Comparison of ENCODE assay signal across 1 cellular context in the genomic region with DNA sequence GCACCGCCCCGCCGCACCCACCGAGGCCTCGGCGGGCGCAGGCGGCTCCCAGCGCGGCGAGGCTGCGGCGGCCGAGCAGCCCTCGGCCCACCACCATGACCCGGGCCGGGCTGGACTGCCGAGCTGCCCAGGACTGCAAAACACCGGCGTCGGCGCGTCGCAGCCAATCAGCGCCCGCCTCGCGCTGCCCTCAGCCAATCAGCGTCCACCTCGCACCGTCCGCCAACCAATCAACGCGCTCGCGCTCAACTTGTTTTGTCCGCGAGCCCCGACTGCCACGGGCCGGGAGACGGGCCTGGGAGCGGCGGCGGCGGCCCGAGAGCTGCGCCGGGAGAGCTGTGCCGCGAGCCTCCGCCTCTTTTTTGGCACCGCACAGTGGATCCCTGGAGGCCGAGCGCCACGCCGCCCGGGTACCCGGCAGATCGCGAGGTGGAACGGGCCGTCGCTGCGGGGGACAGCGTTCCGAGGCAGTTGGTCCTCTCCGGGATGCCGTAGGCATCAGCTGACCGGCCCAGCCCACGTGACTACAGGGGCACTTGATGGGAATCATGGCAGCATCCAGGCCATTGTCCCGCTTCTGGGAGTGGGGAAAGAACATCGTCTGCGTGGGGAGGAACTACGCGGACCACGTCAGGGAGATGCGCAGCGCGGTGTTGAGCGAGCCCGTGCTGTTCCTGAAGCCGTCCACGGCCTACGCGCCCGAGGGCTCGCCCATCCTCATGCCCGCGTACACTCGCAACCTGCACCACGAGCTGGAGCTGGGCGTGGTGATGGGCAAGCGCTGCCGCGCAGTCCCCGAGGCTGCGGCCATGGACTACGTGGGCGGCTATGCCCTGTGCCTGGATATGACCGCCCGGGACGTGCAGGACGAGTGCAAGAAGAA.
TF ChIP-seq lines count a peak whose summit lies in the region.

TSS of gene FAHD1 (plus strand) at position 516 of the 883 bp plus-strand sequence. CDS start at position 549, 33 bp downstream.
TSS of gene HAGH (minus strand) at position 135 of the 883 bp plus-strand sequence. CDS start at position 97, 38 bp downstream.

TF ChIP-seq in HepG2, 621 proteins besides CTCF, POLR2A, EP300 and RAD21 (continued from another document and continues in another):
- TF ChIP-seq ZNF691 (CRISPR knock-in tag; IDR thresholded peaks at IDR 0.05; ENCODE audit: borderline replicate concordance, low read depth) (0 out of 2 replicates have a peak, but pooled peaks have one; percentile 85), RAD51 (IDR thresholded peaks at IDR 0.05; ENCODE audit: borderline replicate concordance) (peak; percentile 98), ZNF496 (CRISPR knock-in tag; IDR thresholded peaks at IDR 0.05; ENCODE audit: insufficient replicate concordance) (no peak), GTF2F1 (IDR thresholded peaks at IDR 0.05; ENCODE audit: low read length) (peak; percentile 77; the same call in 1 of the 2 replicates), EEA1 (CRISPR knock-in tag; IDR thresholded peaks at IDR 0.05; ENCODE audit: borderline replicate concordance) (peak; percentile 96), LRRFIP1 (CRISPR knock-in tag; conservative IDR thresholded peaks at IDR 0.05) (no peak), NFYB (CRISPR knock-in tag; IDR thresholded peaks at IDR 0.05) (peak; percentile 95), TBL1XR1 (IDR thresholded peaks at IDR 0.05; ENCODE audit: borderline replicate concordance, low read length, partially characterized antibody) (peak; percentile 18), IKZF1 (IDR thresholded peaks at IDR 0.05) (no peak), ZNF260 (CRISPR knock-in tag; IDR thresholded peaks at IDR 0.05; ENCODE audit: borderline replicate concordance, low read depth) (no peak), PHF20 (CRISPR knock-in tag; IDR thresholded peaks at IDR 0.05) (peak; percentile 94), ZNF790 (CRISPR knock-in tag; IDR thresholded peaks at IDR 0.05; ENCODE audit: borderline replicate concordance) (no peak; the same call in 1 of the 2 replicates), ZNF282 (IDR thresholded peaks at IDR 0.05; ENCODE audit: partially characterized antibody) (no peak), GLMP (CRISPR knock-in tag; IDR thresholded peaks at IDR 0.05; ENCODE audit: borderline replicate concordance) (no peak), ZNF678 (CRISPR knock-in tag; IDR thresholded peaks at IDR 0.05) (0 out of 2 replicates have a peak, but pooled peaks have one; percentile 23), ARNT (IDR thresholded peaks at IDR 0.05) (no peak), SMC3 (IDR thresholded peaks at IDR 0.05; ENCODE audit: low read length) (no peak), EHMT2 (IDR thresholded peaks at IDR 0.05; ENCODE audit: borderline replicate concordance, low read depth, low read length) (no peak), ZNF256 (CRISPR knock-in tag; conservative IDR thresholded peaks at IDR 0.05) (peak; percentile 90; the same call in 1 of the 2 replicates), SATB2 (CRISPR knock-in tag; IDR thresholded peaks at IDR 0.05) (no peak), MLLT10 (CRISPR knock-in tag; IDR thresholded peaks at IDR 0.05) (0 out of 2 replicates have a peak, but pooled peaks have one; percentile 37), TBP (CRISPR knock-in tag; IDR thresholded peaks at IDR 0.05) (no peak), ELF4 (CRISPR knock-in tag; IDR thresholded peaks at IDR 0.05; ENCODE audit: borderline replicate concordance) (peak; percentile 51; the same call in 1 of the 2 replicates), ZNF12 (CRISPR knock-in tag; IDR thresholded peaks at IDR 0.05) (no peak), MZF1 (CRISPR knock-in tag; IDR thresholded peaks at IDR 0.05; ENCODE audit: borderline replicate concordance) (peak; percentile 93; the same call in 1 of the 2 replicates), HNRNPL (IDR thresholded peaks at IDR 0.05; ENCODE audit: low read depth, low read length) (peak; percentile 83), RFX3 (CRISPR knock-in tag; IDR thresholded peaks at IDR 0.05) (no peak), ELK4 (CRISPR knock-in tag; IDR thresholded peaks at IDR 0.05; ENCODE audit: borderline replicate concordance) (no peak), SALL1 (CRISPR knock-in tag; IDR thresholded peaks at IDR 0.05) (peak; percentile 93), TAF1 (CRISPR knock-in tag; IDR thresholded peaks at IDR 0.05) (peak; percentile 98), PITX1 (CRISPR knock-in tag; IDR thresholded peaks at IDR 0.05) (peak; percentile 54; the same call in 1 of the 2 replicates), IRF2 (CRISPR knock-in tag; IDR thresholded peaks at IDR 0.05) (peak; percentile 90), ZNF772 (CRISPR knock-in tag; IDR thresholded peaks at IDR 0.05) (peak; percentile 95), ZNF577 (CRISPR knock-in tag; IDR thresholded peaks at IDR 0.05; ENCODE audit: borderline replicate concordance, low read depth) (no peak), ZFY (CRISPR knock-in tag; IDR thresholded peaks at IDR 0.05) (peak; percentile 94)
- TF ChIP-seq, protein P1, sequence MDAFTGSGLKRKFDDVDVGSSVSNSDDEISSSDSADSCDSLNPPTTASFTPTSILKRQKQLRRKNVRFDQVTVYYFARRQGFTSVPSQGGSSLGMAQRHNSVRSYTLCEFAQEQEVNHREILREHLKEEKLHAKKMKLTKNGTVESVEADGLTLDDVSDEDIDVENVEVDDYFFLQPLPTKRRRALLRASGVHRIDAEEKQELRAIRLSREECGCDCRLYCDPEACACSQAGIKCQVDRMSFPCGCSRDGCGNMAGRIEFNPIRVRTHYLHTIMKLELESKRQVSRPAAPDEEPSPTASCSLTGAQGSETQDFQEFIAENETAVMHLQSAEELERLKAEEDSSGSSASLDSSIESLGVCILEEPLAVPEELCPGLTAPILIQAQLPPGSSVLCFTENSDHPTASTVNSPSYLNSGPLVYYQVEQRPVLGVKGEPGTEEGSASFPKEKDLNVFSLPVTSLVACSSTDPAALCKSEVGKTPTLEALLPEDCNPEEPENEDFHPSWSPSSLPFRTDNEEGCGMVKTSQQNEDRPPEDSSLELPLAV (CRISPR knock-in tag; conservative IDR thresholded peaks at IDR 0.05; ENCODE audit: low read depth), result 0 out of 2 replicates have a peak, but pooled peaks have one; percentile 38
- TF ChIP-seq, protein P2, sequence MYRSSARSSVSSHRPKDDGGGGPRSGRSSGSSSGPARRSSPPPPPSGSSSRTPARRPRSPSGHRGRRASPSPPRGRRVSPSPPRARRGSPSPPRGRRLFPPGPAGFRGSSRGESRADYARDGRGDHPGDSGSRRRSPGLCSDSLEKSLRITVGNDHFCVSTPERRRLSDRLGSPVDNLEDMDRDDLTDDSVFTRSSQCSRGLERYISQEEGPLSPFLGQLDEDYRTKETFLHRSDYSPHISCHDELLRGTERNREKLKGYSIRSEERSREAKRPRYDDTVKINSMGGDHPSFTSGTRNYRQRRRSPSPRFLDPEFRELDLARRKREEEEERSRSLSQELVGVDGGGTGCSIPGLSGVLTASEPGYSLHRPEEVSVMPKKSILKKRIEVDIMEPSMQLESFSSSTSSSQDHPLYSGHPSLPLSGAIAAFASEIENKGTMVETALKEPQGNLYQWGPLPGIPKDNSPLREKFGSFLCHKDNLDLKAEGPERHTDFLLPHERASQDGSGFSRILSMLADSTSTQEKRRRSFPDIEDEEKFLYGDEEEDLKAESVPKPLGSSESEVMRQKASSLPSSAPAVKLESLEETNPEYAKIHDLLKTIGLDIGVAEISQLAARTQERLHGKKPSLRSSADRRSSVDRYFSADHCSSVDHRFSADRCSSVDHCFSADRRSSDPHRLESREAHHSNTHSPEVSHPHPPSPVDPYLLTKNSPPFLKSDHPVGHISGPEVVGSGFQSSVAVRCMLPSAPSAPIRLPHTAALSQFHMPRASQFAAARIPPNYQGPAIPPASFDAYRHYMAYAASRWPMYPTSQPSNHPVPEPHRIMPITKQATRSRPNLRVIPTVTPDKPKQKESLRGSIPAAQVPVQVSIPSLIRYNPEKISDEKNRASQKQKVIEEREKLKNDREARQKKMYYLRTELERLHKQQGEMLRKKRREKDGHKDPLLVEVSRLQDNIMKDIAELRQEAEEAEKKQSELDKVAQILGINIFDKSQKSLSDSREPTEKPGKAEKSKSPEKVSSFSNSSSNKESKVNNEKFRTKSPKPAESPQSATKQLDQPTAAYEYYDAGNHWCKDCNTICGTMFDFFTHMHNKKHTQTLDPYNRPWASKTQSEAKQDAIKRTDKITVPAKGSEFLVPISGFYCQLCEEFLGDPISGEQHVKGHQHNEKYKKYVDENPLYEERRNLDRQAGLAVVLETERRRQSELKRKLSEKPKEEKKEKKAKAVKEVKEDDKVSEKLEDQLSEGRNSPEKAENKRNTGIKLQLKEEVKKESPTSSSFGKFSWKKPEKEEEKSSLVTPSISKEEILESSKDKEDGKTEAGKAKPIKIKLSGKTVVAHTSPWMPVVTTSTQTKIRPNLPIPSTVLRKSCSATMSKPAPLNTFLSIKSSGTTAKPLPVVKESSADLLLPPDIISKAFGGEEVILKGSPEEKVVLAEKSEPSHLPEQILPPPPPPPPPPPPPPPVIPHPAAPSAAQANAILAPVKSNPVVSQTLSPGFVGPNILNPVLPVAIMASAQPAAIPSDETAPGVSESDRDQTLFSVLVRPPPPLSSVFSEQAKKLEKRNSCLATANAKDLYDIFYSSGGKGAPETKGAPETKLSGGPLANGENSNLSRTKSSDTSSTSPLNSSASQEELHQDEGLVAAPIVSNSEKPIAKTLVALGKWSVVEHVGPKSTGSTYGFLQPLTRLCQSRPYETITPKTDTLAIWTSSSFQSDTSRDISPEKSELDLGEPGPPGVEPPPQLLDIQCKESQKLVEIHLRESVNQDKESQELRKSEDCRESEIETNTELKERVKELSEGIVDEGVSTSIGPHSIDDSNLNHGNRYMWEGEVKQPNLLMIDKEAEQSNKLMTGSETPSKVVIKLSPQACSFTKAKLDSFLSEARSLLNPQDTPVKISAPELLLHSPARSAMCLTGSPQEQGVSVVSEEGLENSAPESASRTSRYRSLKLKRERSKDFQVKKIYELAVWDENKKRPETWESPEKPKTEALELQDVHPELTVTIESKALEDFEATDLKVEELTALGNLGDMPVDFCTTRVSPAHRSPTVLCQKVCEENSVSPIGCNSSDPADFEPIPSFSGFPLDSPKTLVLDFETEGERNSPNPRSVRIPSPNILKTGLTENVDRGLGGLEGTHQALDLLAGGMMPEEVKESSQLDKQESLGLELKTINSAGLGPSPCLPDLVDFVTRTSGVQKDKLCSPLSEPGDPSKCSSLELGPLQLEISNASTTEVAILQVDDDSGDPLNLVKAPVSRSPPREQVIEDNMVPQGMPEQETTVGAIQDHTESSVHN (CRISPR knock-in tag; IDR thresholded peaks at IDR 0.05), result peak; percentile 49; the same call in 1 of the 2 replicates
- TF ChIP-seq, protein P3, sequence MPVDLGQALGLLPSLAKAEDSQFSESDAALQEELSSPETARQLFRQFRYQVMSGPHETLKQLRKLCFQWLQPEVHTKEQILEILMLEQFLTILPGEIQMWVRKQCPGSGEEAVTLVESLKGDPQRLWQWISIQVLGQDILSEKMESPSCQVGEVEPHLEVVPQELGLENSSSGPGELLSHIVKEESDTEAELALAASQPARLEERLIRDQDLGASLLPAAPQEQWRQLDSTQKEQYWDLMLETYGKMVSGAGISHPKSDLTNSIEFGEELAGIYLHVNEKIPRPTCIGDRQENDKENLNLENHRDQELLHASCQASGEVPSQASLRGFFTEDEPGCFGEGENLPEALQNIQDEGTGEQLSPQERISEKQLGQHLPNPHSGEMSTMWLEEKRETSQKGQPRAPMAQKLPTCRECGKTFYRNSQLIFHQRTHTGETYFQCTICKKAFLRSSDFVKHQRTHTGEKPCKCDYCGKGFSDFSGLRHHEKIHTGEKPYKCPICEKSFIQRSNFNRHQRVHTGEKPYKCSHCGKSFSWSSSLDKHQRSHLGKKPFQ (CRISPR knock-in tag; IDR thresholded peaks at IDR 0.05; ENCODE audit: insufficient replicate concordance), result peak; percentile 54
- TF ChIP-seq, protein P4, sequence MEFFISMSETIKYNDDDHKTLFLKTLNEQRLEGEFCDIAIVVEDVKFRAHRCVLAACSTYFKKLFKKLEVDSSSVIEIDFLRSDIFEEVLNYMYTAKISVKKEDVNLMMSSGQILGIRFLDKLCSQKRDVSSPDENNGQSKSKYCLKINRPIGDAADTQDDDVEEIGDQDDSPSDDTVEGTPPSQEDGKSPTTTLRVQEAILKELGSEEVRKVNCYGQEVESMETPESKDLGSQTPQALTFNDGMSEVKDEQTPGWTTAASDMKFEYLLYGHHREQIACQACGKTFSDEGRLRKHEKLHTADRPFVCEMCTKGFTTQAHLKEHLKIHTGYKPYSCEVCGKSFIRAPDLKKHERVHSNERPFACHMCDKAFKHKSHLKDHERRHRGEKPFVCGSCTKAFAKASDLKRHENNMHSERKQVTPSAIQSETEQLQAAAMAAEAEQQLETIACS (CRISPR knock-in tag; IDR thresholded peaks at IDR 0.05), result peak; percentile 40; the same call in 1 of the 2 replicates
